In the genomic region with DNA sequence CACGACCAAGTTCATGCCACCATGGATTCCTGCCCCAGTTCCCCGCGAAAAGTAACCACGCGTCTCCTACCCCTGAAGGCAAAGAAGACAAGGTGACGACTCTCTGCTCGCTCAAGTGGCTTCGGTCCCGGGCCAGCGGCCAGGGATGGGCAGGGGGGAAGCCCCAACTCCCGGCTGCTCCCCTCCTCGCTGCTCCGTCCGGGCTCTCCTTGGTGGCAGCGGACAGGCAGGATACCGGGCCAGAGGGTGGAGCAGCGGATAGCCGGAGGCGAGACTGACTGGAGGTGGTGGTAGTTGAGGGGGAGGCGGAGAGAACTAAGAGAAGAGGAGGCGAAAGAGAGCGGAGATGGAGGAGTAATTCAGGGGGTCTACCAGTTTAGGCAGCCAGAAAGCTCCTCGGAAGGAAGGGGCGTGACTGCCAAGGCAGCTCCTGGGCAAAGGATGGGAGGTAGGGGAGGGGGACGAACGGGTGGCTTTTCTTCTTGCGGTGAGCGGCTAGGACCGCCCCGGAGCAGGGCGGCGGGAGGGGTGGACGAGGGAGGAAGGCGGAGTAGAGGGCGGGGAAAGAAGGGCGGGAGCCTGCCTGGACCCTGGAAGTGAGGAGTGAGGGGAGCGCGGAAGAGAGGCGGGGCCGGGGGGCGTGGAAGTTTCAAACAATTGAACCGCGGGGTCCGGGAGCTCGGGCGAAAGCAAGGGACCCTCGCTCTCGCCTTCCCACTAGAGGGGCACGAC, we compare ENCODE assay signal across 1 cellular context.
TF ChIP-seq lines count a peak whose summit lies in the region.

A gene with protein sequence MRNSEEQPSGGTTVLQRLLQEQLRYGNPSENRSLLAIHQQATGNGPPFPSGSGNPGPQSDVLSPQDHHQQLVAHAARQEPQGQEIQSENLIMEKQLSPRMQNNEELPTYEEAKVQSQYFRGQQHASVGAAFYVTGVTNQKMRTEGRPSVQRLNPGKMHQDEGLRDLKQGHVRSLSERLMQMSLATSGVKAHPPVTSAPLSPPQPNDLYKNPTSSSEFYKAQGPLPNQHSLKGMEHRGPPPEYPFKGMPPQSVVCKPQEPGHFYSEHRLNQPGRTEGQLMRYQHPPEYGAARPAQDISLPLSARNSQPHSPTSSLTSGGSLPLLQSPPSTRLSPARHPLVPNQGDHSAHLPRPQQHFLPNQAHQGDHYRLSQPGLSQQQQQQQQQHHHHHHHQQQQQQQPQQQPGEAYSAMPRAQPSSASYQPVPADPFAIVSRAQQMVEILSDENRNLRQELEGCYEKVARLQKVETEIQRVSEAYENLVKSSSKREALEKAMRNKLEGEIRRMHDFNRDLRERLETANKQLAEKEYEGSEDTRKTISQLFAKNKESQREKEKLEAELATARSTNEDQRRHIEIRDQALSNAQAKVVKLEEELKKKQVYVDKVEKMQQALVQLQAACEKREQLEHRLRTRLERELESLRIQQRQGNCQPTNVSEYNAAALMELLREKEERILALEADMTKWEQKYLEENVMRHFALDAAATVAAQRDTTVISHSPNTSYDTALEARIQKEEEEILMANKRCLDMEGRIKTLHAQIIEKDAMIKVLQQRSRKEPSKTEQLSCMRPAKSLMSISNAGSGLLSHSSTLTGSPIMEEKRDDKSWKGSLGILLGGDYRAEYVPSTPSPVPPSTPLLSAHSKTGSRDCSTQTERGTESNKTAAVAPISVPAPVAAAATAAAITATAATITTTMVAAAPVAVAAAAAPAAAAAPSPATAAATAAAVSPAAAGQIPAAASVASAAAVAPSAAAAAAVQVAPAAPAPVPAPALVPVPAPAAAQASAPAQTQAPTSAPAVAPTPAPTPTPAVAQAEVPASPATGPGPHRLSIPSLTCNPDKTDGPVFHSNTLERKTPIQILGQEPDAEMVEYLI (minus strand): TSS at position 450 of the 732 bp plus-strand sequence. CDS start 17,705 bp downstream, outside the sequence.

TF ChIP-seq in K562, 482 proteins besides CTCF, POLR2A, EP300 and RAD21 (continued from another document):
- TF ChIP-seq, protein P1, sequence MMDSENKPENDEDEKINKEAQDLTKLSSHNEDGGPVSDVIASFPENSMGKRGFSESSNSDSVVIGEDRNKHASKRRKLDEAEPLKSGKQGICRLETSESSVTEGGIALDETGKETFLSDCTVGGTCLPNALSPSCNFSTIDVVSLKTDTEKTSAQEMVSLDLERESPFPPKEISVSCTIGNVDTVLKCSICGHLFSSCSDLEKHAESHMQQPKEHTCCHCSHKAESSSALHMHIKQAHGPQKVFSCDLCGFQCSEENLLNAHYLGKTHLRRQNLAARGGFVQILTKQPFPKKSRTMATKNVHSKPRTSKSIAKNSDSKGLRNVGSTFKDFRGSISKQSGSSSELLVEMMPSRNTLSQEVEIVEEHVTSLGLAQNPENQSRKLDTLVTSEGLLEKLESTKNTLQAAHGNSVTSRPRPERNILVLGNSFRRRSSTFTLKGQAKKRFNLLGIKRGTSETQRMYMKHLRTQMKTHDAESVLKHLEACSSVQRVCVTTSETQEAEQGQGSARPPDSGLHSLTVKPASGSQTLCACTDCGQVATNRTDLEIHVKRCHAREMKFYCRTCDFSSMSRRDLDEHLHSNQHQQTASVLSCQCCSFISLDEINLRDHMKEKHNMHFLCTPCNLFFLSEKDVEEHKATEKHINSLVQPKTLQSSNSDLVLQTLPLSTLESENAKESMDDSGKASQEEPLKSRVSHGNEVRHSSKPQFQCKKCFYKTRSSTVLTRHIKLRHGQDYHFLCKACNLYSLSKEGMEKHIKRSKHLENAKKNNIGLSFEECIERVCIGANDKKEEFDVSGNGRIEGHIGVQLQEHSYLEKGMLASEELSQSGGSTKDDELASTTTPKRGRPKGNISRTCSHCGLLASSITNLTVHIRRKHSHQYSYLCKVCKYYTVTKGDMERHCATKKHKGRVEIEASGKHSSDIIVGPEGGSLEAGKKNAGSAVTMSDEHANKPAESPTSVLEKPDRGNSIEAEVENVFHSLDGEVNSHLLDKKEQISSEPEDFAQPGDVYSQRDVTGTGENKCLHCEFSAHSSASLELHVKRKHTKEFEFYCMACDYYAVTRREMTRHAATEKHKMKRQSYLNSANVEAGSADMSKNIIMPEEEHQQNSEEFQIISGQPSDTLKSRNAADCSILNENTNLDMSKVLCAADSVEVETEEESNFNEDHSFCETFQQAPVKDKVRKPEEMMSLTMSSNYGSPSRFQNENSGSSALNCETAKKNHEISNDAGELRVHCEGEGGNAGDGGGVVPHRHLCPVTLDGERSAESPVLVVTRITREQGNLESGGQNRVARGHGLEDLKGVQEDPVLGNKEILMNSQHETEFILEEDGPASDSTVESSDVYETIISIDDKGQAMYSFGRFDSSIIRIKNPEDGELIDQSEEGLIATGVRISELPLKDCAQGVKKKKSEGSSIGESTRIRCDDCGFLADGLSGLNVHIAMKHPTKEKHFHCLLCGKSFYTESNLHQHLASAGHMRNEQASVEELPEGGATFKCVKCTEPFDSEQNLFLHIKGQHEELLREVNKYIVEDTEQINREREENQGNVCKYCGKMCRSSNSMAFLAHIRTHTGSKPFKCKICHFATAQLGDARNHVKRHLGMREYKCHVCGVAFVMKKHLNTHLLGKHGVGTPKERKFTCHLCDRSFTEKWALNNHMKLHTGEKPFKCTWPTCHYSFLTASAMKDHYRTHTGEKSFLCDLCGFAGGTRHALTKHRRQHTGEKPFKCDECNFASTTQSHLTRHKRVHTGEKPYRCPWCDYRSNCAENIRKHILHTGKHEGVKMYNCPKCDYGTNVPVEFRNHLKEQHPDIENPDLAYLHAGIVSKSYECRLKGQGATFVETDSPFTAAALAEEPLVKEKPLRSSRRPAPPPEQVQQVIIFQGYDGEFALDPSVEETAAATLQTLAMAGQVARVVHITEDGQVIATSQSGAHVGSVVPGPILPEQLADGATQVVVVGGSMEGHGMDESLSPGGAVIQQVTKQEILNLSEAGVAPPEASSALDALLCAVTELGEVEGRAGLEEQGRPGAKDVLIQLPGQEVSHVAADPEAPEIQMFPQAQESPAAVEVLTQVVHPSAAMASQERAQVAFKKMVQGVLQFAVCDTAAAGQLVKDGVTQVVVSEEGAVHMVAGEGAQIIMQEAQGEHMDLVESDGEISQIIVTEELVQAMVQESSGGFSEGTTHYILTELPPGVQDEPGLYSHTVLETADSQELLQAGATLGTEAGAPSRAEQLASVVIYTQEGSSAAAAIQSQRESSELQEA (IDR thresholded peaks at IDR 0.05; ENCODE audit: low read depth): peak; percentile 77
- TF ChIP-seq XRCC4 (IDR thresholded peaks at IDR 0.05; ENCODE audit: extremely low read depth, insufficient read depth, insufficient read length): no peak
- TF ChIP-seq ZNF282 (CRISPR knock-in tag; IDR thresholded peaks at IDR 0.05): no peak
- no peak for TF ChIP-seq HEY1 (CRISPR knock-in tag; IDR thresholded peaks at IDR 0.05; ENCODE audit: borderline replicate concordance)
- TF ChIP-seq ZNF77 (CRISPR knock-in tag; IDR thresholded peaks at IDR 0.05): no peak
